Comparison of ENCODE assay signal across 8 cellular contexts in the genomic region with DNA sequence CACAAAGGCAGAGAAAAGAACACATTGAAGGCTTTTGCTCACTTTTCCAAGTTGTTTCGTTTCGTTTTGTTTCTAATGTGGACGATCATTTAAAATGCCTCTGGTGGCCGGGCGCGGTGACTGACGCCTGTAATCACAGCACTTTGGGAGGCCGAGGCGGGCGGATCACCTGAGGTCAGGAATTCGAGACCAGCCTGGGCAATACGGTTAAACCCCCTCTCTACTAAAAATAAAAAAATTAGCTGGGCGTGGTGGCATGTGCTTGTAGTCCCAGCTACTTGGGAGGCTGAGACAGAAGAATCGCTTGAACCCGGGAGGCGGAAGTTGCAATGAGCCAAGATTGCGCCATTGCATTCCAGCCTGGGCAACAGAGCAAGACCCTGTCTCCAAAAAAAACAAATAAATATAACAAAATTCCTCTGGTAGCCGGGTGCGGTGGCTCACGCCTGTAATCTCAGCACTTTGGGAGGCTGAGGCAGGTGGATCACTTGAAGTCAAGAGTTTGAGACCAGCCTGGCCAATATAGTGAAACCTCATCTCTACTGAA. TPM values are rescaled to one million over a fixed set of nuclear protein-coding genes. Genes with fewer than 3 reads are reported as not detected.
DNase-seq lines count a peak whose midpoint lies in the region; ATAC-seq and TF ChIP-seq lines count a peak whose summit lies in the region.
"Not testable (repeated sequence)": the region's sequence is repeated elsewhere in the genome, so short reads cannot be mapped to it uniquely, and the experiment has no call there.

No MANE protein-coding gene starts in this region.

- H3K36me3 ChIP-seq in ES-I3 (ENCODE audit: insufficient read depth, low read length); PC-3 (ENCODE audit: low read depth, low read length); iPS-18a (ENCODE audit: control insufficient read depth, low read depth, low read length); ovary; suprapubic skin: not testable (repeated sequence)

- not testable (repeated sequence) for H3K9me3 ChIP-seq in ES-I3 (ENCODE audit: control insufficient read depth, insufficient read depth, low read length); PC-3 (ENCODE audit: low read length); iPS-18a (ENCODE audit: control insufficient read depth, low read depth, low read length); ovary; suprapubic skin

- TSS peak; percentile 38 for BruUV-seq in PC-3 (replicated peaks; lab: Mats Ljungman, UMichigan)

- H3K9me2 ChIP-seq in PC-3 (replicated peaks; ENCODE audit: low read length) = not testable (repeated sequence)

- peak; percentile 0 for ATAC-seq in HG02973 (IDR thresholded peaks at IDR 0.05; ENCODE audit: unreplicated experiment)
- peak; percentile 11; the same call in 1 of the 2 replicates for ATAC-seq in PC-3
- not testable (repeated sequence) for ATAC-seq in activated T-cell treated with anti-CD3 and anti-CD28 coated beads, Interleukin-2, amount 50 U/mL, for 4 hours

- H3K4me3 ChIP-seq in PC-3 (ENCODE audit: low read length) = peak overlapping the region; percentile 88
- H3K4me3 ChIP-seq in iPS-18a (ENCODE audit: low read length) = peak overlapping the region; percentile 72
- H3K4me3 ChIP-seq in ovary = peak overlapping the region; percentile 93
- peak overlapping the region; percentile 75 for H3K4me3 ChIP-seq in suprapubic skin

- H3K4me1 ChIP-seq in ES-I3 (ENCODE audit: insufficient read depth, low read length); PC-3 (ENCODE audit: insufficient read depth, low read length); iPS-18a (ENCODE audit: control insufficient read depth, low read depth, low read length); ovary (ENCODE audit: insufficient read depth): not testable (repeated sequence)
- H3K4me1 ChIP-seq in suprapubic skin = peaks cover 18% of the 10 kb centered on the region

- peak overlapping the region; percentile 84 for H3K4me3 Mint-ChIP-seq in activated T-cell treated with anti-CD3 and anti-CD28 coated beads, Interleukin-2, amount 50 U/mL, for 4 hours

- not testable (repeated sequence) for H3K9me3 Mint-ChIP-seq in activated T-cell treated with anti-CD3 and anti-CD28 coated beads, Interleukin-2, amount 50 U/mL, for 4 hours

- intact Hi-C loops in PC-3 (cut with micrococcal nuclease) (loop anchor here (2.0 to 5.0 kb wide), 3 partner anchors 41 to 107 kb away; a partner anchor contains a TSS), ovary (cut with DNase I) (loop anchor here in 1 of 4 donors (5.0 kb wide), 1 partner anchor 42 kb away; a partner anchor contains a TSS)

- 13 to 20% (median 16%) methylated on average over 20 of the region's 20 CpGs for WGBS in ovary, 3 donors
- 12% methylated on average over 20 of the region's 20 CpGs for WGBS in suprapubic skin

- CTCF ChIA-PET in PC-3 (lab: Charles Lee) = not testable (repeated sequence)

- POLR2A ChIA-PET in PC-3 (lab: Charles Lee; ENCODE audit: unreplicated experiment) = not testable (repeated sequence)

- not testable (repeated sequence) for H3F3A ChIP-seq in PC-3 (ENCODE audit: low read length, unreplicated experiment)

- not testable (repeated sequence) for H3K27me3 Mint-ChIP-seq in activated T-cell treated with anti-CD3 and anti-CD28 coated beads, Interleukin-2, amount 50 U/mL, for 4 hours (ENCODE audit: low read depth)

- not testable (repeated sequence) for H3K27me3 ChIP-seq in PC-3 (ENCODE audit: low read length); iPS-18a (ENCODE audit: control insufficient read depth, insufficient read depth, low read length); ovary; suprapubic skin

- peaks cover 11% of the 10 kb centered on the region for H3K4me1 Mint-ChIP-seq in activated T-cell treated with anti-CD3 and anti-CD28 coated beads, Interleukin-2, amount 50 U/mL, for 4 hours (ENCODE audit: low read depth)

- H3K9ac ChIP-seq in ES-I3 (ENCODE audit: low read depth, low read length) = peak overlapping the region; percentile 94
- H3K9ac ChIP-seq in PC-3 (ENCODE audit: low read length) = peak overlapping the region; percentile 74
- peak overlapping the region; percentile 87 for H3K9ac ChIP-seq in iPS-18a (ENCODE audit: low read length)

- not testable (repeated sequence) for DNase-seq in PC-3; activated T-cell treated with anti-CD3 and anti-CD28 coated beads, Interleukin-2, amount 50 U/mL, for 4 hours; ovary
- DNase-seq in dedifferentiated amniotic fluid mesenchymal stem cell (ENCODE audit: extremely low spot score) = peak; percentile 27
- peak in 1 of 2 donors; percentile 68 for DNase-seq in suprapubic skin (ENCODE audit: low spot score in 2 of 2)

- not testable (repeated sequence) for TF ChIP-seq POLR2A in ovary (IDR thresholded peaks at IDR 0.05); suprapubic skin (IDR thresholded peaks at IDR 0.05)

- peak overlapping the region; percentile 93 for H3K4me2 ChIP-seq in PC-3 (ENCODE audit: low read length)

- not testable (repeated sequence) for H4K20me1 ChIP-seq in PC-3 (ENCODE audit: low read length)

- not testable (repeated sequence) for H3K79me2 ChIP-seq in PC-3 (ENCODE audit: low read length)

- H2AFZ ChIP-seq in PC-3 (ENCODE audit: low read length) = peak overlapping the region; percentile 74

- not testable (repeated sequence) for TF ChIP-seq CTCF in PC-3 (conservative IDR thresholded peaks at IDR 0.05; ENCODE audit: low read depth, low read length); ovary (IDR thresholded peaks at IDR 0.05)
- peak in 1 of 2 donors; percentile 20 for TF ChIP-seq CTCF in suprapubic skin (IDR thresholded peaks at IDR 0.05)

- not testable (repeated sequence) for TF ChIP-seq EP300 in ovary (IDR thresholded peaks at IDR 0.05); suprapubic skin (IDR thresholded peaks at IDR 0.05)

- H3K27ac ChIP-seq in PC-3 (ENCODE audit: low read length) (peak overlapping the region; percentile 72), ovary (peak overlapping the region; percentile 1 to 91), suprapubic skin (peak overlapping the region; percentile 95)
- H3K27ac ChIP-seq in iPS-18a (ENCODE audit: low read length) = not testable (repeated sequence)

- H3K36me3 Mint-ChIP-seq in activated T-cell treated with anti-CD3 and anti-CD28 coated beads, Interleukin-2, amount 50 U/mL, for 4 hours (ENCODE audit: insufficient read depth) = not testable (repeated sequence)

RNA-seq across cellular contexts. Expression of a gene that starts 1.1 kb away (rescaled TPM):
- total RNA-seq in PC-3 (2014; rRNA removed) (10.0 and 26.7 TPM in 2 replicates), ovary (10 to 100 TPM; 34.1 to 46.7 (median 37.6) TPM), suprapubic skin (10 to 100 TPM; 31.9 to 54.0 (median 42.5) TPM)
- total RNA-seq in activated T-cell treated with anti-CD3 and anti-CD28 coated beads, Interleukin-2, amount 50 U/mL, for 4 hours = 10 to 100 TPM; 17.9 to 24.6 (median 24.0) TPM
- polyA plus RNA-seq in ovary = 10 to 100 TPM; 61.2 to 82.6 TPM

RNA-seq across cellular contexts. Expression of a gene that starts 41.5 kb away (rescaled TPM):
- total RNA-seq in PC-3 (2014; rRNA removed) (28.0 and 32.1 TPM in 2 replicates), ovary (10 to 100 TPM; 25.9 to 50.3 (median 34.1) TPM), suprapubic skin (10 to 100 TPM; 26.0 to 55.0 (median 33.2) TPM)
- total RNA-seq in activated T-cell treated with anti-CD3 and anti-CD28 coated beads, Interleukin-2, amount 50 U/mL, for 4 hours = 10 to 100 TPM; 58.7 to 65.4 (median 60.7) TPM
- 10 to 100 TPM; 43.3 to 46.1 TPM for polyA plus RNA-seq in ovary
